30 cellular contexts compared by ENCODE assay signal in the genomic region with DNA sequence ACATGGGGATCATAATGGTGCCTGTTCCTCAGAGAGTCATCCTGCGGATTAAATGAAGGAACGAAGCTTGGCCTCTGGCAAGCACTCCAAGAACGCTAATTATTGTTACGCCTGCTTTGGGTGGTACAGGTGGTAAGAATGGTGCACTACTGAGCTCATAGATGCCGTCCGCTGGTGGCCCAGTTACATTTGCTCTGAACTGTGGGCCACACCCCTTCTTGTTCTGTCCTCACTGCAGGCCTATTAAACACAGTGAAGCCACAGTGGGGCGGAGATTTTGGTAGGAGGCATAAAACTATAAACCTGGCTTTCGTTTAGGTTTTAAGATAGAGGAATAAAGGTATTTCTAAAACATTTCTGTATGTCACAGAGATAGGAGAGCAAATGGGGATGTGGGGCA.
"Had no signal": no experiment of that assay in that cellular context is flagged by ENCODE, and none has a peak within 500 bp of the region (broad histone marks: within the 10 kb centered on the region; RNA-seq: fewer than 3 reads in every experiment).

No MANE protein-coding gene starts in this region.

- H3K4me3 ChIP-seq: left ventricle myocardium inferior, lung, pancreas, prostate gland, skin epidermis, stomach, testis, thyroid gland, upper lobe of right lung had no signal

- H3K36me3 Mint-ChIP-seq: mesothelial cell of epicardium; naive B cell; natural killer cell; stimulated activated naive B cell treated with anti-CD40 and anti-IgM and Interleukin-4, amounts not matched to agents 10 μg/mL and 1 μg/mL and 100 μg/mL, for 72 hours had no signal

- H3K4me3 Mint-ChIP-seq: mesothelial cell of epicardium; naive B cell; natural killer cell; nephron progenitor cell; stimulated activated naive B cell treated with anti-CD40 and anti-IgM and Interleukin-4, amounts not matched to agents 10 μg/mL and 1 μg/mL and 100 μg/mL, for 72 hours had no signal

- H3K9me3 Mint-ChIP-seq: mesothelial cell of epicardium; naive B cell; natural killer cell; nephron progenitor cell; stimulated activated naive B cell treated with anti-CD40 and anti-IgM and Interleukin-4, amounts not matched to agents 10 μg/mL and 1 μg/mL and 100 μg/mL, for 72 hours had no signal

- DNase-seq: hippocampal formation; kidney; left ventricle myocardium inferior; mesendoderm; naive B cell; natural killer cell; nephron progenitor cell; nucleus accumbens; pancreas; posterior cingulate gyrus; retina; stimulated activated CD4-positive, alpha-beta T cell treated with anti-CD3 and anti-CD28 coated beads, Interleukin-12 subunit alpha, Interleukin-12 subunit beta, amount 100 ng/mL, for 4 hours; stimulated activated CD4-positive, alpha-beta T cell treated with anti-CD3 and anti-CD28 coated beads, Interleukin-15, amount 100 ng/mL, for 24 hours; stimulated activated CD4-positive, alpha-beta T cell treated with anti-CD3 and anti-CD28 coated beads, Interleukin-2, amount 100 ng/mL, for 24 hours; stimulated activated CD4-positive, alpha-beta T cell treated with anti-CD3 and anti-CD28 coated beads, Interleukin-4, amount 100 ng/mL, for 1 hour; stimulated activated naive B cell treated with anti-CD40 and anti-IgM and Interleukin-4, amounts not matched to agents 10 μg/mL and 1 μg/mL and 100 μg/mL, for 72 hours; stimulated activated naive CD8-positive, alpha-beta T cell treated with anti-CD3 and anti-CD28 coated beads, Interleukin-15, Interleukin-2, amounts not matched to agents 100 U/mL and 50 U/mL, for 24 hours; stomach; testis; thyroid gland; trophoblast cell; upper lobe of right lung had no signal

- H3K27ac Mint-ChIP-seq: mesothelial cell of epicardium; naive B cell; natural killer cell; nephron progenitor cell; stimulated activated naive B cell treated with anti-CD40 and anti-IgM and Interleukin-4, amounts not matched to agents 10 μg/mL and 1 μg/mL and 100 μg/mL, for 72 hours had no signal

- H3K36me3 ChIP-seq: left ventricle myocardium inferior, pancreas, prostate gland, stomach, thyroid gland, upper lobe of right lung had no signal

- FAIRE-seq: islet of Langerhans, kidney, pancreas, urothelium cell line had no signal

- H3K27ac ChIP-seq: left ventricle myocardium inferior, pancreas, prostate gland, skin epidermis, stomach, testis, thyroid gland, upper lobe of right lung had no signal

- H3K9me3 ChIP-seq: left ventricle myocardium inferior, pancreas, prostate gland, stomach, testis, thyroid gland, upper lobe of right lung had no signal

- H3K4me1 Mint-ChIP-seq: mesothelial cell of epicardium; naive B cell; stimulated activated naive B cell treated with anti-CD40 and anti-IgM and Interleukin-4, amounts not matched to agents 10 μg/mL and 1 μg/mL and 100 μg/mL, for 72 hours had no signal

- H3K4me1 ChIP-seq: left ventricle myocardium inferior, pancreas, prostate gland, stomach, testis, thyroid gland, upper lobe of right lung had no signal

- H3K27me3 ChIP-seq: pancreas, stomach, testis, thyroid gland, upper lobe of right lung had no signal

- ATAC-seq: natural killer cell; pancreas; right cardiac atrium; sciatic nerve; stimulated activated naive B cell treated with anti-CD40 and anti-IgM and Interleukin-4, amounts not matched to agents 10 μg/mL and 1 μg/mL and 100 μg/mL, for 72 hours; stimulated activated naive CD8-positive, alpha-beta T cell treated with anti-CD3 and anti-CD28 coated beads, Interleukin-15, Interleukin-2, amounts not matched to agents 100 U/mL and 50 U/mL, for 24 hours; upper lobe of right lung had no signal
